Comparison of ENCODE assay signal across 28 cellular contexts in genomic region chr15:64763874-64764273, GRCh38. TPM values are rescaled to one million over a fixed set of nuclear protein-coding genes. Genes with fewer than 3 reads are reported as not detected.
DNase-seq lines count a peak whose midpoint lies in the region; ATAC-seq and TF ChIP-seq lines count a peak whose summit lies in the region.
"Had no signal": no experiment of that assay in that cellular context is flagged by ENCODE, and none has a peak within 500 bp of the region (broad histone marks: within the 10 kb centered on the region; RNA-seq: fewer than 3 reads in every experiment).

No MANE protein-coding gene starts in this region.

- H3K9me3 ChIP-seq in heart left ventricle, result no peaks in the 10 kb centered on the region
- H3K9me3 ChIP-seq in esophagus muscularis mucosa, result no peaks in the 10 kb centered on the region
- H3K9me3 ChIP-seq in muscle layer of duodenum (ENCODE audit: control insufficient read depth in 1 of 2, low read length in 2 of 2), result no peaks in the 10 kb centered on the region
- no peaks in the 10 kb centered on the region for H3K9me3 ChIP-seq in stomach
- H3K9me3 ChIP-seq: uterus had no signal

- H3K27me3 ChIP-seq in heart left ventricle (no peaks in the 10 kb centered on the region), esophagus muscularis mucosa (no peaks in the 10 kb centered on the region), muscle layer of duodenum (ENCODE audit: low read depth, low read length) (no peaks in the 10 kb centered on the region), stomach (no peaks in the 10 kb centered on the region)
- H3K27me3 ChIP-seq: uterus had no signal

- ATAC-seq in heart left ventricle (no peak), HG02840 (IDR thresholded peaks at IDR 0.05; ENCODE audit: low FRiP score, unreplicated experiment) (no peak)

- no peaks in the 10 kb centered on the region for H3K36me3 ChIP-seq in heart left ventricle
- no peaks in the 10 kb centered on the region for H3K36me3 ChIP-seq in esophagus muscularis mucosa
- H3K36me3 ChIP-seq in muscle layer of duodenum (ENCODE audit: control insufficient read depth in 1 of 2, insufficient read depth in 2 of 2, low read length in 2 of 2), result no peaks in the 10 kb centered on the region
- H3K36me3 ChIP-seq in stomach, result no peaks in the 10 kb centered on the region
- H3K36me3 ChIP-seq: uterus, WERI-Rb-1 had no signal

- H3K4me1 ChIP-seq in heart left ventricle, result peaks cover 0 to 62% (median 24%) of the 10 kb centered on the region in 12 donors
- peaks cover 40 to 98% (median 86%) of the 10 kb centered on the region in 4 donors for H3K4me1 ChIP-seq in esophagus muscularis mucosa
- H3K4me1 ChIP-seq in muscle layer of duodenum (ENCODE audit: control insufficient read depth in 1 of 2, insufficient read depth in 2 of 2, low read length in 2 of 2), result peaks cover 0 to 21% of the 10 kb centered on the region in 2 donors
- peaks cover 0 to 17% (median 2%) of the 10 kb centered on the region in 4 donors for H3K4me1 ChIP-seq in stomach
- H3K4me1 ChIP-seq: uterus had no signal

- TF ChIP-seq POLR2A in heart left ventricle (IDR thresholded peaks at IDR 0.05), result no peak
- no peak for TF ChIP-seq POLR2A in esophagus muscularis mucosa (IDR thresholded peaks at IDR 0.05; ENCODE audit: low read depth)
- no peak for TF ChIP-seq POLR2A in stomach (IDR thresholded peaks at IDR 0.05)

- 74 to 86% (median 78%) methylated on average over 3 to 4 of the region's 4 CpGs for WGBS in heart left ventricle, 4 donors
- 83% methylated on average over 4 of the region's 4 CpGs for WGBS in esophagus muscularis mucosa
- WGBS in stomach, 5 donors, result 58 to 65% (median 59%) methylated on average over 4 of the region's 4 CpGs

- intact Hi-C loops in heart left ventricle (cut with DNase I) (no loop called here), cardiac septum (cut with DNase I) (no loop called here), esophagus muscularis mucosa (cut with DNase I) (no loop called here), stomach (cut with DNase I; ENCODE audit: low total_unique reads) (no loop called here)

- H3K27ac ChIP-seq in heart left ventricle (peak overlapping the region in 10 of 12 donors; percentile 32 to 90 (median 76)), esophagus muscularis mucosa (replicated peaks in 1 of 4) (peak overlapping the region; percentile 77 to 80 (median 79)), muscle layer of duodenum (ENCODE audit: low read length) (peak overlapping the region; percentile 77), stomach (peak overlapping the region in 4 of 5 donors; percentile 20 to 76 (median 58))
- H3K27ac ChIP-seq: epithelial cell of prostate, WERI-Rb-1 had no signal

- TF ChIP-seq CTCF in heart left ventricle (IDR thresholded peaks at IDR 0.05), result no peak
- TF ChIP-seq CTCF in esophagus muscularis mucosa (IDR thresholded peaks at IDR 0.05), result no peak
- no peak for TF ChIP-seq CTCF in stomach (IDR thresholded peaks at IDR 0.05)

- no peak for DNase-seq in heart left ventricle
- no peak for DNase-seq in cardiac septum (ENCODE audit: low spot score)
- DNase-seq in esophagus muscularis mucosa (ENCODE audit: extremely low spot score), result no peak
- DNase-seq in stomach, result no peak
- DNase-seq in T-helper 2 cell, result no peak
- DNase-seq in NCI-H1417 treated with DMSO at 0.1 percent for 48 hours (lab: John Stamatoyannopoulos, UW), result no peak
- DNase-seq: 8988T; activated CD4-positive, alpha-beta T cell treated with anti-CD3 and anti-CD28 coated beads for 48 hours; activated CD8-positive, alpha-beta memory T cell treated with anti-CD3 and anti-CD28 coated beads for 24 hours; activated T-cell treated with anti-CD3 and anti-CD28 coated beads for 4 hours; DMS79; effector CD8-positive, alpha-beta T cell; kidney glomerular epithelial cell; mammary epithelial cell; NCI-H146; NCI-H446; NCI-H748 treated with DMSO at 0.1 percent for 48 hours; stimulated activated CD4-positive, alpha-beta T cell treated with anti-CD3 and anti-CD28 coated beads, Interleukin-4, amount 100 ng/mL, for 1 hour; SW 1271; T1000; uterus; WERI-Rb-1 had no signal

- TF ChIP-seq EP300 in esophagus muscularis mucosa (IDR thresholded peaks at IDR 0.05) (no peak), stomach (IDR thresholded peaks at IDR 0.05) (no peak)

- H3K4me3 ChIP-seq in heart left ventricle (no peak overlapping the region), esophagus muscularis mucosa (no peak overlapping the region), muscle layer of duodenum (ENCODE audit: low read depth in 1 of 2, low read length in 2 of 2) (no peak overlapping the region), stomach (no peak overlapping the region)
- H3K4me3 ChIP-seq: uterus had no signal

RNA-seq across cellular contexts. Expression of gene RBPMS2, which starts 11.5 kb away (rescaled TPM):
- total RNA-seq in heart left ventricle (100 to 1,000 TPM in 7 of 9 donors, 10 to 100 TPM in 2; 49.8 to 530 (median 189) TPM), cardiac septum (242 TPM), esophagus muscularis mucosa (10 to 100 TPM; 27.2 to 64.1 (median 45.4) TPM), stomach (10 to 100 TPM in 1 of 5 donors, 1 to 10 TPM in 4; 2.3 to 38.8 (median 8.7) TPM)
- polyA plus RNA-seq in heart left ventricle (100 to 1,000 TPM; 238 to 408 TPM), stomach (10 to 100 TPM in 2 of 3 donors, 1 to 10 TPM in 1; 9.5 to 18.8 (median 17.0) TPM)
- total RNA-seq: fibroblast of villous mesenchyme, mammary epithelial cell had no signal
- polyA plus RNA-seq: CD14-positive monocyte, neural cell had no signal
